Comparison of ENCODE assay signal across 14 cellular contexts in genomic region chr4:71526626-71527406, GRCh38.
DNase-seq lines count a peak whose midpoint lies in the region; ATAC-seq and TF ChIP-seq lines count a peak whose summit lies in the region.
"Had no signal": no experiment of that assay in that cellular context is flagged by ENCODE, and none has a peak within 500 bp of the region (broad histone marks: within the 10 kb centered on the region; RNA-seq: fewer than 3 reads in every experiment).

No MANE protein-coding gene starts in this region.

- no peaks in the 10 kb centered on the region for H3K9me3 ChIP-seq in WERI-Rb-1 (ENCODE audit: severe bottlenecking)
- no peaks in the 10 kb centered on the region for H3K9me3 ChIP-seq in thyroid gland
- H3K9me3 ChIP-seq: SJSA1, spleen had no signal

- H3K4me3 ChIP-seq in WERI-Rb-1 (ENCODE audit: low read depth, low read length) (no peak overlapping the region), thyroid gland (replicated peaks in 1 of 3) (no peak overlapping the region)
- H3K4me3 ChIP-seq: SJSA1, spleen had no signal

- H3K27me3 ChIP-seq in WERI-Rb-1 (ENCODE audit: insufficient read depth, low read depth, severe bottlenecking): no peaks in the 10 kb centered on the region
- no peaks in the 10 kb centered on the region for H3K27me3 ChIP-seq in thyroid gland
- H3K27me3 ChIP-seq: SJSA1, spleen had no signal

- TF ChIP-seq POLR2A in thyroid gland (IDR thresholded peaks at IDR 0.05): no peak

- H3K36me3 ChIP-seq in WERI-Rb-1 (no peaks in the 10 kb centered on the region), thyroid gland (no peaks in the 10 kb centered on the region)
- H3K36me3 ChIP-seq: SJSA1, spleen had no signal

- 0 out of 2 replicates have a peak, but pooled peaks have one; percentile 7 for TF ChIP-seq CTCF in WERI-Rb-1 (IDR thresholded peaks at IDR 0.05; ENCODE audit: low read depth, low read length)
- peak in 4 of 6 experiments; percentile 31 to 64 (median 53) for TF ChIP-seq CTCF in thyroid gland (IDR thresholded peaks at IDR 0.05)

- peak; percentile 79 for ATAC-seq in HG03432 (IDR thresholded peaks at IDR 0.05; ENCODE audit: unreplicated experiment)

- intact Hi-C loops in thyroid gland (cut with DNase I) (no loop called here), head of caudate nucleus (cut with DNase I) (no loop called here)

- WGBS in thyroid gland, 2 donors: 69 to 75% methylated on average over 4 of the region's 4 CpGs

- H3K4me1 ChIP-seq in thyroid gland: peaks cover 0 to 3% of the 10 kb centered on the region in 2 donors
- H3K4me1 ChIP-seq: SJSA1, spleen had no signal

- H3K27ac ChIP-seq in WERI-Rb-1: no peak overlapping the region
- H3K27ac ChIP-seq in thyroid gland: no peak overlapping the region
- H3K27ac ChIP-seq: SJSA1, spleen had no signal

- DNase-seq in NCI-H82 (lab: John Stamatoyannopoulos, UW): peak; percentile 18
- DNase-seq in NCI-H82 treated with DMSO at 0.1 percent for 48 hours (lab: John Stamatoyannopoulos, UW; ENCODE audit: unreplicated experiment): no peak
- DNase-seq in WERI-Rb-1: peak; percentile 9
- peak; percentile 12 to 35 for DNase-seq in thyroid gland
- DNase-seq in NCI-H446 (lab: John Stamatoyannopoulos, UW): no peak
- DNase-seq in head of caudate nucleus: no peak
- no peak for DNase-seq in NCI-H2227 treated with DMSO at 0.1 percent for 48 hours (lab: John Stamatoyannopoulos, UW)
- DNase-seq: activated CD4-positive, alpha-beta T cell treated with anti-CD3 and anti-CD28 coated beads for 48 hours; activated naive CD4-positive, alpha-beta T cell treated with anti-CD3 and anti-CD28 coated beads, Interleukin-2, amount 10 ng/mL, durations not matched to agents 7 days and 5 days; NCI-H2107; spleen; stimulated activated CD8-positive, alpha-beta memory T cell treated with anti-CD3 and anti-CD28 coated beads, Interleukin-4, amount 100 ng/mL, for 48 hours had no signal

Comparison
In these comparisons a context has a peak if more than half of its experiments do, and no peak if none do; other contexts are left out.
1. DNase-seq: peak in NCI-H82 (single experiment), WERI-Rb-1 (single experiment) and thyroid gland (2 of 2); none in NCI-H82 treated with DMSO at 0.1 percent for 48 hours (single experiment), NCI-H446 (0 of 2), head of caudate nucleus (0 of 42) and NCI-H2227 treated with DMSO at 0.1 percent for 48 hours (single experiment).